ENCODE assay signal across 11 cellular contexts in genomic region chr14:94390372-94391086, GRCh38. TPM values are rescaled to one million over a fixed set of nuclear protein-coding genes. Genes with fewer than 3 reads are reported as not detected.
DNase-seq lines count a peak whose midpoint lies in the region; ATAC-seq and TF ChIP-seq lines count a peak whose summit lies in the region.
"Had no signal": no experiment of that assay in that cellular context is flagged by ENCODE, and none has a peak within 500 bp of the region (broad histone marks: within the 10 kb centered on the region; RNA-seq: fewer than 3 reads in every experiment).

No MANE protein-coding gene starts in this region.

- intact Hi-C loops in heart right ventricle (cut with DNase I) (no loop called here), esophagus squamous epithelium (cut with DNase I) (no loop called here)

- ATAC-seq in T-helper 17 cell (no peak), heart right ventricle (peak; percentile 44 to 67 (median 57))
- no peak for ATAC-seq in activated CD8-positive, alpha-beta T cell treated with anti-CD3 and anti-CD28 coated beads, Interleukin-2, amount 10 ng/mL, durations not matched to agents 7 days and 5 days

- no peak overlapping the region for H3K9ac ChIP-seq in rectal smooth muscle tissue (ENCODE audit: low read length)

- POLR2A ChIA-PET in GM10248 (lab: Yijun Ruan, JAX): no interaction called here
- POLR2A ChIA-PET in activated CD8-positive, alpha-beta T cell treated with anti-CD3 and anti-CD28 coated beads, Interleukin-2, amount 10 ng/mL, durations not matched to agents 7 days and 5 days (lab: Charles Lee): no interaction called here

- H3K9me3 Mint-ChIP-seq in activated CD8-positive, alpha-beta T cell treated with anti-CD3 and anti-CD28 coated beads, Interleukin-2, amount 10 ng/mL, durations not matched to agents 7 days and 5 days (ENCODE audit: insufficient read depth): no peaks in the 10 kb centered on the region

- no peaks in the 10 kb centered on the region for H3K27me3 Mint-ChIP-seq in T-helper 17 cell
- no peaks in the 10 kb centered on the region for H3K27me3 Mint-ChIP-seq in activated CD8-positive, alpha-beta T cell treated with anti-CD3 and anti-CD28 coated beads, Interleukin-2, amount 10 ng/mL, durations not matched to agents 7 days and 5 days (ENCODE audit: low read depth)

- no peaks in the 10 kb centered on the region for H3K36me3 ChIP-seq in H7 (replicated peaks; ENCODE audit: control insufficient read depth, insufficient read depth, low read length)
- no peaks in the 10 kb centered on the region for H3K36me3 ChIP-seq in heart right ventricle
- no peaks in the 10 kb centered on the region for H3K36me3 ChIP-seq in rectal smooth muscle tissue (ENCODE audit: control insufficient read depth, insufficient read depth, low read length)
- H3K36me3 ChIP-seq in esophagus squamous epithelium: no peaks in the 10 kb centered on the region
- H3K36me3 ChIP-seq: brain microvascular endothelial cell had no signal

- H3K9me3 ChIP-seq in T-helper 17 cell (ENCODE audit: control insufficient read depth, low read length, poor library complexity, severe bottlenecking) (no peaks in the 10 kb centered on the region), heart right ventricle (no peaks in the 10 kb centered on the region), esophagus squamous epithelium (no peaks in the 10 kb centered on the region)

- peak; percentile 55 for DNase-seq in H7
- DNase-seq in T-helper 17 cell: no peak
- DNase-seq in heart right ventricle: peak; percentile 46 to 60
- no peak for DNase-seq in esophagus squamous epithelium (lab: John Stamatoyannopoulos, UW)
- DNase-seq in GM10248 (ENCODE audit: extremely low spot score): no peak
- no peak for DNase-seq in DMS 273 treated with DMSO at 0.1 percent for 48 hours (lab: John Stamatoyannopoulos, UW)
- DNase-seq in activated CD8-positive, alpha-beta T cell treated with anti-CD3 and anti-CD28 coated beads, Interleukin-2, amount 10 ng/mL, durations not matched to agents 7 days and 5 days: no peak
- DNase-seq: brain microvascular endothelial cell; stimulated activated CD4-positive, alpha-beta T cell treated with anti-CD3 and anti-CD28 coated beads, Interleukin-2, amount 100 ng/mL, for 24 hours had no signal

- H3K4me3 ChIP-seq in H7 (ENCODE audit: insufficient read depth, low read depth, low read length) (no peak overlapping the region), heart right ventricle (peak overlapping the region in 3 of 10 donors; percentile 10 to 51 (median 14)), rectal smooth muscle tissue (ENCODE audit: low read length) (peak overlapping the region; percentile 42), esophagus squamous epithelium (peak overlapping the region in 1 of 4 donors; percentile 38)

- 43 to 45% methylated on average over 12 of the region's 12 CpGs for WGBS in heart right ventricle, 2 donors
- WGBS in esophagus squamous epithelium, 2 donors: 23% methylated on average over 5 of the region's 12 CpGs; no CpG with 5 or more reads in 1 of the 2 donors

- peak overlapping the region; percentile 82 for H3K27ac Mint-ChIP-seq in T-helper 17 cell
- no peak overlapping the region for H3K27ac Mint-ChIP-seq in activated CD8-positive, alpha-beta T cell treated with anti-CD3 and anti-CD28 coated beads, Interleukin-2, amount 10 ng/mL, durations not matched to agents 7 days and 5 days

- H3K27ac ChIP-seq in heart right ventricle (peak overlapping the region in 2 of 10 donors; percentile 72 to 91), rectal smooth muscle tissue (ENCODE audit: low read depth, low read length) (no peak overlapping the region), esophagus squamous epithelium (peak overlapping the region in 2 of 4 donors; percentile 25)
- H3K27ac ChIP-seq: brain microvascular endothelial cell had no signal

- H3K27me3 ChIP-seq in H7 (ENCODE audit: control insufficient read depth, insufficient read depth, low read length) (no peaks in the 10 kb centered on the region), heart right ventricle (peaks cover 0 to 16% (median 0%) of the 10 kb centered on the region in 7 donors), rectal smooth muscle tissue (ENCODE audit: control insufficient read depth, insufficient read depth, low read length) (no peaks in the 10 kb centered on the region), esophagus squamous epithelium (no peaks in the 10 kb centered on the region)
- H3K27me3 ChIP-seq: brain microvascular endothelial cell had no signal

- TF ChIP-seq CTCF in heart right ventricle (IDR thresholded peaks at IDR 0.05) (no peak), esophagus squamous epithelium (IDR thresholded peaks at IDR 0.05) (no peak), GM10248 (IDR thresholded peaks at IDR 0.05; ENCODE audit: control extremely low read depth, extremely low read depth, low read depth, missing control alignments) (no peak)

- peaks cover 18% of the 10 kb centered on the region for H3K4me1 Mint-ChIP-seq in T-helper 17 cell
- peaks cover 23% of the 10 kb centered on the region for H3K4me1 Mint-ChIP-seq in activated CD8-positive, alpha-beta T cell treated with anti-CD3 and anti-CD28 coated beads, Interleukin-2, amount 10 ng/mL, durations not matched to agents 7 days and 5 days (ENCODE audit: low read depth)

- CTCF ChIA-PET in GM10248 (lab: Yijun Ruan, JAX): interaction anchor here (1.1 to 1.5 kb wide), 2 partner anchors 22 to 158 kb away, joined by 3 to 4 read pairs; no protein-coding TSS in a partner anchor
- CTCF ChIA-PET in activated CD8-positive, alpha-beta T cell treated with anti-CD3 and anti-CD28 coated beads, Interleukin-2, amount 10 ng/mL, durations not matched to agents 7 days and 5 days (lab: Charles Lee): no interaction called here

- TF ChIP-seq POLR2A in esophagus squamous epithelium (IDR thresholded peaks at IDR 0.05): peak in 1 of 4 donors; percentile 9

- no peaks in the 10 kb centered on the region for H3K36me3 Mint-ChIP-seq in T-helper 17 cell (ENCODE audit: low read depth)
- H3K36me3 Mint-ChIP-seq in activated CD8-positive, alpha-beta T cell treated with anti-CD3 and anti-CD28 coated beads, Interleukin-2, amount 10 ng/mL, durations not matched to agents 7 days and 5 days (ENCODE audit: low read depth): no peaks in the 10 kb centered on the region

- peaks cover 0 to 76% (median 0%) of the 10 kb centered on the region in 9 donors for H3K4me1 ChIP-seq in heart right ventricle
- no peaks in the 10 kb centered on the region for H3K4me1 ChIP-seq in rectal smooth muscle tissue (ENCODE audit: control insufficient read depth, insufficient read depth, low read length)
- H3K4me1 ChIP-seq in esophagus squamous epithelium: peaks cover 7 to 12% (median 10%) of the 10 kb centered on the region in 3 donors

- H3K4me3 Mint-ChIP-seq in T-helper 17 cell: no peak overlapping the region
- no peak overlapping the region for H3K4me3 Mint-ChIP-seq in activated CD8-positive, alpha-beta T cell treated with anti-CD3 and anti-CD28 coated beads, Interleukin-2, amount 10 ng/mL, durations not matched to agents 7 days and 5 days

RNA-seq across cellular contexts. Expression of gene SERPINA1, which starts 2.1 kb away (rescaled TPM):
- 0.18 TPM in 1 of 2 replicates, not detected in the other for total RNA-seq in H7 (2014; rRNA removed; shearing (Covaris generic))
- total RNA-seq in T-helper 17 cell (10 to 100 TPM in 1 of 2 donors, 1 to 10 TPM in 1; 3.5 to 15.5 TPM), heart right ventricle (10 to 100 TPM in 1 of 10 donors, 1 to 10 TPM in 9; 1.9 to 38.3 (median 3.8) TPM), esophagus squamous epithelium (10 to 100 TPM in 1 of 4 donors, 1 to 10 TPM in 3; 1.7 to 16.4 (median 5.8) TPM)
- polyA plus RNA-seq in heart right ventricle: 1 to 10 TPM; 1.1 to 8.7 TPM
- not detected for total RNA-seq in activated CD8-positive, alpha-beta T cell treated with anti-CD3 and anti-CD28 coated beads, Interleukin-2, amount 10 ng/mL, durations not matched to agents 7 days and 5 days

RNA-seq across cellular contexts. Expression of gene SERPINA2, which starts 24.0 kb away (rescaled TPM):
- not detected in 2 replicates for total RNA-seq in H7 (2014; rRNA removed; shearing (Covaris generic))
- total RNA-seq in T-helper 17 cell: not detected
- total RNA-seq in heart right ventricle: not detected
- not detected for polyA plus RNA-seq in heart right ventricle
- not detected for total RNA-seq in esophagus squamous epithelium
- not detected for total RNA-seq in activated CD8-positive, alpha-beta T cell treated with anti-CD3 and anti-CD28 coated beads, Interleukin-2, amount 10 ng/mL, durations not matched to agents 7 days and 5 days
- total RNA-seq: T-helper 2 cell treated with Interferon-gamma antibody and Interleukin-4, amounts not matched to agents 100 ng/mL and 5 ng/mL, for 36 hours had no signal

Comparison
In these comparisons a context has a peak if more than half of its experiments do, and no peak if none do; other contexts are left out.
1. DNase-seq: peak in H7 (single experiment) and heart right ventricle (2 of 2); none in T-helper 17 cell (0 of 3), esophagus squamous epithelium (single experiment), GM10248 (single experiment), DMS 273 treated with DMSO at 0.1 percent for 48 hours (single experiment) and activated CD8-positive, alpha-beta T cell treated with anti-CD3 and anti-CD28 coated beads, Interleukin-2, amount 10 ng/mL, durations not matched to agents 7 days and 5 days (single experiment).
2. ATAC-seq: peak in heart right ventricle (8 of 8); none in T-helper 17 cell (single experiment) and activated CD8-positive, alpha-beta T cell treated with anti-CD3 and anti-CD28 coated beads, Interleukin-2, amount 10 ng/mL, durations not matched to agents 7 days and 5 days (single experiment).